In genomic region chr19:40119380-40119779, GRCh38 we compare ENCODE assay signal across 1 cellular context.
TF ChIP-seq lines count a peak whose summit lies in the region.

No MANE protein-coding gene starts in this region.

TF ChIP-seq in HepG2, 621 proteins besides CTCF, POLR2A, EP300 and RAD21 (continued from another document and continues in another):
- TF ChIP-seq ZNF142 (CRISPR knock-in tag; IDR thresholded peaks at IDR 0.05) = no peak
- peak; percentile 54 for TF ChIP-seq FOXP4 (CRISPR knock-in tag; IDR thresholded peaks at IDR 0.05)
- no peak for TF ChIP-seq CSRNP1 (CRISPR knock-in tag; IDR thresholded peaks at IDR 0.05)
- TF ChIP-seq FOXK1 (CRISPR knock-in tag; IDR thresholded peaks at IDR 0.05; ENCODE audit: borderline replicate concordance, low read depth) = no peak; the same call in 1 of the 2 replicates
- peak; percentile 54; the same call in 1 of the 2 replicates for TF ChIP-seq NR2C2 (CRISPR knock-in tag; IDR thresholded peaks at IDR 0.05; ENCODE audit: borderline replicate concordance)
- TF ChIP-seq ZNF841 (CRISPR knock-in tag; IDR thresholded peaks at IDR 0.05; ENCODE audit: borderline replicate concordance) = no peak
- TF ChIP-seq ZNF468 (CRISPR knock-in tag; IDR thresholded peaks at IDR 0.05) = no peak
- TF ChIP-seq ZKSCAN5 (CRISPR knock-in tag; IDR thresholded peaks at IDR 0.05) = no peak
- no peak for TF ChIP-seq HIVEP1 (CRISPR knock-in tag; IDR thresholded peaks at IDR 0.05)
- TF ChIP-seq ZNF639 (CRISPR knock-in tag; conservative IDR thresholded peaks at IDR 0.05) = no peak
- TF ChIP-seq MAF1 (CRISPR knock-in tag; IDR thresholded peaks at IDR 0.05; ENCODE audit: borderline replicate concordance) = no peak
- no peak for TF ChIP-seq CBFB (CRISPR knock-in tag; IDR thresholded peaks at IDR 0.05)
- no peak for TF ChIP-seq NFKBIZ (CRISPR knock-in tag; IDR thresholded peaks at IDR 0.05)
- no peak for TF ChIP-seq JUND (CRISPR knock-in tag; IDR thresholded peaks at IDR 0.05)
- no peak for TF ChIP-seq XBP1 (CRISPR knock-in tag; IDR thresholded peaks at IDR 0.05)
- no peak for TF ChIP-seq RELA (CRISPR knock-in tag; IDR thresholded peaks at IDR 0.05)
- TF ChIP-seq MBD4 (IDR thresholded peaks at IDR 0.05; ENCODE audit: borderline replicate concordance, low read length) = no peak
- TF ChIP-seq BCL6 (CRISPR knock-in tag; IDR thresholded peaks at IDR 0.05) = peak; percentile 57; the same call in 1 of the 2 replicates
- TF ChIP-seq MYC (CRISPR knock-in tag; IDR thresholded peaks at IDR 0.05; ENCODE audit: borderline replicate concordance) = no peak
- TF ChIP-seq ISL2 (CRISPR knock-in tag; IDR thresholded peaks at IDR 0.05) = peak; percentile 43; the same call in 1 of the 2 replicates
- TF ChIP-seq ZNF562 (CRISPR knock-in tag; IDR thresholded peaks at IDR 0.05; ENCODE audit: borderline replicate concordance) = no peak
- TF ChIP-seq DPF2 (CRISPR knock-in tag; IDR thresholded peaks at IDR 0.05; ENCODE audit: borderline replicate concordance, low read depth) = no peak
- peak; percentile 80 for TF ChIP-seq CEBPG (CRISPR knock-in tag; IDR thresholded peaks at IDR 0.05)
- no peak for TF ChIP-seq ZNF326 (CRISPR knock-in tag; IDR thresholded peaks at IDR 0.05; ENCODE audit: borderline replicate concordance)
- no peak for TF ChIP-seq ZZZ3 (CRISPR knock-in tag; IDR thresholded peaks at IDR 0.05; ENCODE audit: borderline replicate concordance)
- TF ChIP-seq HNF4G (IDR thresholded peaks at IDR 0.05; ENCODE audit: borderline replicate concordance, low read depth, low read length) = 0 out of 2 replicates have a peak, but pooled peaks have one; percentile 38
- no peak for TF ChIP-seq HNF4G (CRISPR knock-in tag; IDR thresholded peaks at IDR 0.05; ENCODE audit: borderline replicate concordance, low read depth)
- no peak for TF ChIP-seq ZNF660 (CRISPR knock-in tag; IDR thresholded peaks at IDR 0.05; ENCODE audit: borderline replicate concordance, low read depth)
- TF ChIP-seq TFDP2 (CRISPR knock-in tag; IDR thresholded peaks at IDR 0.05) = no peak
- TF ChIP-seq MTF1 (CRISPR knock-in tag; IDR thresholded peaks at IDR 0.05) = no peak
- TF ChIP-seq ZFP91 (CRISPR knock-in tag; IDR thresholded peaks at IDR 0.05; ENCODE audit: borderline replicate concordance) = no peak
- TF ChIP-seq IKZF5 (CRISPR knock-in tag; IDR thresholded peaks at IDR 0.05) = no peak
- no peak for TF ChIP-seq ZNF530 (CRISPR knock-in tag; IDR thresholded peaks at IDR 0.05; ENCODE audit: low read depth)
- TF ChIP-seq RERE (CRISPR knock-in tag; IDR thresholded peaks at IDR 0.05; ENCODE audit: low read depth) = no peak
- TF ChIP-seq ZNF496 (CRISPR knock-in tag; IDR thresholded peaks at IDR 0.05; ENCODE audit: insufficient replicate concordance) = no peak
- TF ChIP-seq PCBP2 (optimal IDR thresholded peaks at IDR 0.05; ENCODE audit: low read depth, low read length, poor library complexity, severe bottlenecking) = no peak
- no peak for TF ChIP-seq TCF12 (IDR thresholded peaks at IDR 0.05)
- TF ChIP-seq TCF12 (CRISPR knock-in tag; IDR thresholded peaks at IDR 0.05) = no peak
- no peak for TF ChIP-seq ZBTB25 (CRISPR knock-in tag; IDR thresholded peaks at IDR 0.05)
